Comparison of ENCODE assay signal across 10 cellular contexts in genomic region chr19:49128545-49129237, GRCh38. TPM values are rescaled to one million over a fixed set of nuclear protein-coding genes. Genes with fewer than 3 reads are reported as not detected.
DNase-seq lines count a peak whose midpoint lies in the region; ATAC-seq and TF ChIP-seq lines count a peak whose summit lies in the region.
"Had no signal": no experiment of that assay in that cellular context is flagged by ENCODE, and none has a peak within 500 bp of the region (broad histone marks: within the 10 kb centered on the region; RNA-seq: fewer than 3 reads in every experiment).

No MANE protein-coding gene starts in this region.

- H3K36me3 ChIP-seq in DOHH2 (ENCODE audit: control insufficient read depth, low read length) (no peaks in the 10 kb centered on the region), osteoblast (ENCODE audit: insufficient read depth, low read length) (no peaks in the 10 kb centered on the region)

- no peak for TF ChIP-seq CTCF in DOHH2 (IDR thresholded peaks at IDR 0.05; ENCODE audit: low read depth, low read length, poor library complexity, severe bottlenecking)
- TF ChIP-seq CTCF in dorsolateral prefrontal cortex (IDR thresholded peaks at IDR 0.05 in 54 of 56, conservative IDR thresholded peaks at IDR 0.05 in 2 of 56; ENCODE audit: low read depth in 1 of 56, partially characterized antibody in 56 of 56), result no peak
- TF ChIP-seq CTCF in osteoblast (IDR thresholded peaks at IDR 0.05; ENCODE audit: extremely low read depth, low read depth, low read length), result no peak

- DNase-seq in NCI-H69 (lab: John Stamatoyannopoulos, UW) (peak; percentile 64), dorsolateral prefrontal cortex (no peak), osteoblast (ENCODE audit: insufficient read length, low spot score, missing footprints) (peak; percentile 5), caudate nucleus (lab: John Stamatoyannopoulos, UW) (no peak), H4 (ENCODE audit: low spot score) (no peak), DMS153 (lab: John Stamatoyannopoulos, UW) (no peak)

- peak overlapping the region; percentile 87 for H3K4me2 ChIP-seq in DOHH2 (ENCODE audit: low read length)
- H3K4me2 ChIP-seq in osteoblast (ENCODE audit: insufficient read depth, low read length), result peak overlapping the region; percentile 88

- no peaks in the 10 kb centered on the region for H4K20me1 ChIP-seq in DOHH2 (ENCODE audit: control insufficient read depth, insufficient read depth, low read depth, low read length)
- no peaks in the 10 kb centered on the region for H4K20me1 ChIP-seq in osteoblast (ENCODE audit: insufficient read depth, low read length)

- no peak for ATAC-seq in HG02642 (IDR thresholded peaks at IDR 0.05; ENCODE audit: poor library complexity, unreplicated experiment)

- H3K27me3 ChIP-seq in DOHH2 (ENCODE audit: control insufficient read depth, low read length), result no peaks in the 10 kb centered on the region; the same call in 1 of the 2 replicates
- no peaks in the 10 kb centered on the region for H3K27me3 ChIP-seq in dorsolateral prefrontal cortex
- H3K27me3 ChIP-seq in osteoblast (ENCODE audit: insufficient read depth, low read length), result no peaks in the 10 kb centered on the region

- no peaks in the 10 kb centered on the region for H3K79me2 ChIP-seq in DOHH2 (ENCODE audit: control insufficient read depth, low read length)
- H3K79me2 ChIP-seq in osteoblast (ENCODE audit: insufficient read depth, low read length), result no peaks in the 10 kb centered on the region

- H3K9me3 ChIP-seq in DOHH2 (ENCODE audit: control insufficient read depth, insufficient read depth, low read length), result no peaks in the 10 kb centered on the region
- no peaks in the 10 kb centered on the region for H3K9me3 ChIP-seq in osteoblast (ENCODE audit: low read depth, low read length)

- H3F3A ChIP-seq in DOHH2 (ENCODE audit: control insufficient read depth, insufficient read depth), result 0 out of 2 replicates have a peak, but pooled peaks cover 3% of the 10 kb centered on the region

- H3K4me1 ChIP-seq in DOHH2 (ENCODE audit: control insufficient read depth, low read length), result peaks cover 13% of the 10 kb centered on the region
- H3K4me1 ChIP-seq in osteoblast (ENCODE audit: insufficient read depth, low read length), result peaks cover 4% of the 10 kb centered on the region

- no peaks in the 10 kb centered on the region for H3K9me2 ChIP-seq in DOHH2 (replicated peaks; ENCODE audit: control insufficient read depth, low read length)

- H3K27ac ChIP-seq in DOHH2 (ENCODE audit: low read depth, low read length) (no peak overlapping the region), dorsolateral prefrontal cortex (peak overlapping the region in 3 of 59 donors; percentile 86 to 90 (median 88)), osteoblast (ENCODE audit: low read depth, low read length) (no peak overlapping the region), caudate nucleus (ENCODE audit: low read depth, low read length) (no peak overlapping the region)

- intact Hi-C loops in dorsolateral prefrontal cortex (cut with DNase I), result no loop called here

- H3K4me3 ChIP-seq in DOHH2 (ENCODE audit: low read length), result peak overlapping the region; percentile 82
- H3K4me3 ChIP-seq in dorsolateral prefrontal cortex, result peak overlapping the region in 51 of 59 donors; percentile 19 to 66 (median 51)
- peak overlapping the region; percentile 69 for H3K4me3 ChIP-seq in osteoblast (ENCODE audit: insufficient read depth, low read length)

- H2AFZ ChIP-seq in osteoblast (ENCODE audit: low read length), result peak overlapping the region; percentile 2

RNA-seq across cellular contexts. Expression of gene PPFIA3, which starts 9.3 kb away (rescaled TPM):
- 100 to 1,000 TPM in 3 of 120 experiments, 10 to 100 TPM in 117; 24.9 to 116 (median 84.0) TPM for total RNA-seq in dorsolateral prefrontal cortex
- 1.1 and 1.2 TPM in 2 replicates for total RNA-seq in osteoblast
- total RNA-seq in H4 (2014; rRNA removed; shearing (Covaris generic)), result 5.4 and 6.9 TPM in 2 replicates

RNA-seq across cellular contexts. Expression of gene C19orf73, which starts 9.7 kb away (rescaled TPM):
- 1 to 10 TPM in 119 of 120 experiments, not detected in 1; 1.5 to 6.6 (median 3.2) TPM for total RNA-seq in dorsolateral prefrontal cortex
- total RNA-seq in osteoblast, result 0.36 TPM in 1 of 2 replicates, not detected in the other
- total RNA-seq in H4 (2014; rRNA removed; shearing (Covaris generic)), result 0.80 and 7.3 TPM in 2 replicates

RNA-seq across cellular contexts. Expression of gene LIN7B, which starts 14.5 kb away (rescaled TPM):
- total RNA-seq in dorsolateral prefrontal cortex, result 10 to 100 TPM; 15.5 to 61.0 (median 36.9) TPM
- 5.6 and 6.2 TPM in 2 replicates for total RNA-seq in osteoblast
- 4.1 and 15.2 TPM in 2 replicates for total RNA-seq in H4 (2014; rRNA removed; shearing (Covaris generic))

RNA-seq across cellular contexts. Expression of gene HRC, which starts 26.5 kb away (rescaled TPM):
- total RNA-seq in dorsolateral prefrontal cortex, result 1 to 10 TPM in 96 of 120 experiments, under 1 TPM in 24; 0.26 to 5.0 (median 1.5) TPM
- not detected in 2 replicates for total RNA-seq in osteoblast
- total RNA-seq in H4 (2014; rRNA removed; shearing (Covaris generic)), result 0.06 TPM in 1 of 2 replicates, not detected in the other
- total RNA-seq: renal cortical epithelial cell, SK-MEL-5 had no signal

RNA-seq across cellular contexts. Expression of gene TRPM4, which starts 28.9 kb away (rescaled TPM):
- total RNA-seq in dorsolateral prefrontal cortex (10 to 100 TPM in 119 of 120 experiments, 1 to 10 TPM in 1; 7.3 to 29.5 (median 16.3) TPM), osteoblast (15.9 and 20.6 TPM in 2 replicates)
- total RNA-seq in H4 (2014; rRNA removed; shearing (Covaris generic)), result 3.9 and 5.0 TPM in 2 replicates

Comparison
In these comparisons a context has a peak if more than half of its experiments do, and no peak if none do; other contexts are left out.
1. DNase-seq: peak in NCI-H69 (single experiment) and osteoblast (single experiment); none in dorsolateral prefrontal cortex (0 of 10), caudate nucleus (0 of 61), H4 (single experiment) and DMS153 (single experiment).
2. Peak in every context shown above with its lines, with median percentiles within 50 percentile points of each other: H3K4me3 ChIP-seq.